Comparison of ENCODE assay signal across 1 cellular context in the genomic region with DNA sequence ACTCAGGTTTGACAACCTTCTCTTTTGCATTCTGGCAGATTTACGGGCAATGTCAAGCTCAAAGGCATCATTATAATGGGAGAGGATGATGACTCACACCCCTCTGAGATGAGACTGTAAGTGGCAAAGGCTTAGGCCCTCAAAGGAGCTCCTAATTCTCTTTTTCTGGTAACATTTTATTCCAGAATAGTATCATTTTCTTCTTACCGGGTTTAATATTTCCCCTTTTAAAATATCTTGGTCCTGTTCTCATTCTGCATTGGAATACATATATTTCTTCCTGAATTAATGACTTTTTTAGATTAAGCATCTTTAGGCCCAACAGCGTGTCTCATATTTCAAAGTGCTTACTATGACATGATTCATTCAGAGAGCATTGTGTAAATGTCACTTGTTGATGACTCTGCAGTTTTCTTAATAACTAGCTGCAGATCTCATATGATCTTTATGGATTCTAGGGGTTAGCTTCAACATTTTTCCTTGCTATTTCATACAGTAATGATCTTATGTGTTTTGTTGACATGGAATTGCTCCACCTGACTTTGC.
TF ChIP-seq lines count a peak whose summit lies in the region.

No MANE protein-coding gene starts in this region.

TF ChIP-seq in HepG2, 621 proteins besides CTCF, POLR2A, EP300 and RAD21:
- no peak for TF ChIP-seq ZNF44 (CRISPR knock-in tag; IDR thresholded peaks at IDR 0.05)
- TF ChIP-seq ZNF317 (CRISPR knock-in tag; IDR thresholded peaks at IDR 0.05), result no peak
- TF ChIP-seq ZNF724P (CRISPR knock-in tag; IDR thresholded peaks at IDR 0.05; ENCODE audit: borderline replicate concordance), result no peak
- TF ChIP-seq CBX1 (IDR thresholded peaks at IDR 0.05; ENCODE audit: low read depth), result no peak
- peak; percentile 75 for TF ChIP-seq FOSL2 (CRISPR knock-in tag; IDR thresholded peaks at IDR 0.05)
- no peak for TF ChIP-seq SPEN (CRISPR knock-in tag; IDR thresholded peaks at IDR 0.05; ENCODE audit: low read depth)
- peak; percentile 69 for TF ChIP-seq NFE2L2 (IDR thresholded peaks at IDR 0.05; ENCODE audit: low read length)
- no peak for TF ChIP-seq CCDC6 (CRISPR knock-in tag; IDR thresholded peaks at IDR 0.05)
- peak; percentile 98 for TF ChIP-seq MAFK (conservative IDR thresholded peaks at IDR 0.05 in 1 of 2, IDR thresholded peaks at IDR 0.05 in 1 of 2; ENCODE audit: low read length in 2 of 2)
- peak; percentile 97 for TF ChIP-seq MAFF (IDR thresholded peaks at IDR 0.05; ENCODE audit: low read depth, low read length)
- no peak for TF ChIP-seq SMC3 (IDR thresholded peaks at IDR 0.05; ENCODE audit: low read length)
- TF ChIP-seq, protein P1, sequence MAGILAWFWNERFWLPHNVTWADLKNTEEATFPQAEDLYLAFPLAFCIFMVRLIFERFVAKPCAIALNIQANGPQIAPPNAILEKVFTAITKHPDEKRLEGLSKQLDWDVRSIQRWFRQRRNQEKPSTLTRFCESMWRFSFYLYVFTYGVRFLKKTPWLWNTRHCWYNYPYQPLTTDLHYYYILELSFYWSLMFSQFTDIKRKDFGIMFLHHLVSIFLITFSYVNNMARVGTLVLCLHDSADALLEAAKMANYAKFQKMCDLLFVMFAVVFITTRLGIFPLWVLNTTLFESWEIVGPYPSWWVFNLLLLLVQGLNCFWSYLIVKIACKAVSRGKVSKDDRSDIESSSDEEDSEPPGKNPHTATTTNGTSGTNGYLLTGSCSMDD (CRISPR knock-in tag; IDR thresholded peaks at IDR 0.05), result no peak
- TF ChIP-seq NCOA1 (CRISPR knock-in tag; IDR thresholded peaks at IDR 0.05), result no peak
- TF ChIP-seq NFRKB (IDR thresholded peaks at IDR 0.05), result no peak
- TF ChIP-seq GPN1 (CRISPR knock-in tag; IDR thresholded peaks at IDR 0.05; ENCODE audit: borderline replicate concordance), result no peak
- no peak for TF ChIP-seq RBM39 (IDR thresholded peaks at IDR 0.05; ENCODE audit: low read depth, low read length, poor library complexity, severe bottlenecking)
